In genomic region chr6:117417851-117418250, GRCh38 we compare ENCODE assay signal across 31 cellular contexts. TPM values are rescaled to one million over a fixed set of nuclear protein-coding genes. Genes with fewer than 3 reads are reported as not detected.
"Had no signal": no experiment of that assay in that cellular context is flagged by ENCODE, and none has a peak within 500 bp of the region (broad histone marks: within the 10 kb centered on the region; RNA-seq: fewer than 3 reads in every experiment).

No MANE protein-coding gene starts in this region.

- H3K9me3 Mint-ChIP-seq: mesothelial cell of epicardium; naive B cell; natural killer cell; stimulated activated memory B cell treated with anti-CD40 and anti-IgM and Interleukin-4, amounts not matched to agents 10 μg/mL and 1 μg/mL and 100 μg/mL, for 72 hours; stimulated activated naive CD8-positive, alpha-beta T cell treated with anti-CD3 and anti-CD28 coated beads, Interleukin-15, amount 100 ng/mL, for 72 hours; type B pancreatic cell had no signal

- H3K4me1 ChIP-seq: left lung, prostate gland, spleen, tibial nerve, vagina had no signal

- DNase-seq: hippocampal formation; kidney glomerular epithelial cell; left cardiac atrium; left lung; mesendoderm; naive B cell; natural killer cell; ovary; retina; right cardiac atrium; small intestine; spleen; stimulated activated CD4-positive, alpha-beta T cell treated with anti-CD3 and anti-CD28 coated beads, Interleukin-1b, Interleukin-23, amount 100 ng/mL, for 48 hours; stimulated activated CD4-positive, alpha-beta T cell treated with anti-CD3 and anti-CD28 coated beads, Interleukin-2, amount 100 ng/mL, for 48 hours; stimulated activated CD4-positive, alpha-beta T cell treated with anti-CD3 and anti-CD28 coated beads, Interleukin-4, amount 100 ng/mL, for 4 hours; stimulated activated CD8-positive, alpha-beta memory T cell treated with anti-CD3 and anti-CD28 coated beads, Interleukin-4, amount 100 ng/mL, for 48 hours; stimulated activated naive CD4-positive, alpha-beta T cell treated with Interleukin-2 at 50 U/mL for 16 hours; stimulated activated naive CD8-positive, alpha-beta T cell treated with anti-CD3 and anti-CD28 coated beads, Interleukin-15, amount 100 ng/mL, for 72 hours; substantia nigra had no signal

- H3K4me1 Mint-ChIP-seq: mesothelial cell of epicardium; naive B cell; natural killer cell; stimulated activated memory B cell treated with anti-CD40 and anti-IgM and Interleukin-4, amounts not matched to agents 10 μg/mL and 1 μg/mL and 100 μg/mL, for 72 hours; stimulated activated naive CD8-positive, alpha-beta T cell treated with anti-CD3 and anti-CD28 coated beads, Interleukin-15, amount 100 ng/mL, for 72 hours had no signal

- H3K4me3 Mint-ChIP-seq: mesothelial cell of epicardium; naive B cell; natural killer cell; stimulated activated memory B cell treated with anti-CD40 and anti-IgM and Interleukin-4, amounts not matched to agents 10 μg/mL and 1 μg/mL and 100 μg/mL, for 72 hours; stimulated activated naive CD8-positive, alpha-beta T cell treated with anti-CD3 and anti-CD28 coated beads, Interleukin-15, amount 100 ng/mL, for 72 hours; type B pancreatic cell had no signal

- ATAC-seq: left cardiac atrium; left lung; natural killer cell; right cardiac atrium; sciatic nerve; stimulated activated memory B cell treated with anti-CD40 and anti-IgM and Interleukin-4, amounts not matched to agents 10 μg/mL and 1 μg/mL and 100 μg/mL, for 72 hours; stimulated activated naive CD8-positive, alpha-beta T cell treated with anti-CD3 and anti-CD28 coated beads, Interleukin-15, amount 100 ng/mL, for 72 hours had no signal

- H3K36me3 Mint-ChIP-seq: mesothelial cell of epicardium; naive B cell; natural killer cell; stimulated activated memory B cell treated with anti-CD40 and anti-IgM and Interleukin-4, amounts not matched to agents 10 μg/mL and 1 μg/mL and 100 μg/mL, for 72 hours; type B pancreatic cell had no signal

- H3K27ac Mint-ChIP-seq: mesothelial cell of epicardium; naive B cell; natural killer cell; stimulated activated memory B cell treated with anti-CD40 and anti-IgM and Interleukin-4, amounts not matched to agents 10 μg/mL and 1 μg/mL and 100 μg/mL, for 72 hours; stimulated activated naive CD8-positive, alpha-beta T cell treated with anti-CD3 and anti-CD28 coated beads, Interleukin-15, amount 100 ng/mL, for 72 hours; type B pancreatic cell had no signal

- H3K36me3 ChIP-seq: left lung, ovary, prostate gland, spleen, tibial nerve, vagina had no signal

- H3K9me3 ChIP-seq: left lung, ovary, prostate gland, spleen, tibial nerve, vagina had no signal

- H3K27me3 ChIP-seq: left lung, ovary, tibial nerve, vagina had no signal

- H3K27ac ChIP-seq: left lung, ovary, prostate gland, spleen, tibial nerve, vagina had no signal

- H3K4me3 ChIP-seq: lung, ovary, prostate gland, spleen, tibial nerve, vagina had no signal

- H3K27me3 Mint-ChIP-seq: stimulated activated memory B cell treated with anti-CD40 and anti-IgM and Interleukin-4, amounts not matched to agents 10 μg/mL and 1 μg/mL and 100 μg/mL, for 72 hours had no signal

RNA-seq across cellular contexts. Expression of gene ROS1, which starts 7.9 kb away (rescaled TPM):
- total RNA-seq: left cardiac atrium, mesothelial cell of epicardium, mononuclear cell, natural killer cell, omental fat pad, tibial nerve, urinary bladder, vagina had no signal
- polyA plus RNA-seq: neural cell, ovary, spleen, urinary bladder had no signal
